9 cellular contexts compared by ENCODE assay signal in genomic region chr14:100056964-100057817, GRCh38. TPM values are rescaled to one million over a fixed set of nuclear protein-coding genes. Genes with fewer than 3 reads are reported as not detected.
A peak's percentile ranks its signal among the peaks of the same experiment; 100 is the strongest.
DNase-seq lines count a peak whose midpoint lies in the region; ATAC-seq, FAIRE-seq and TF ChIP-seq lines count a peak whose summit lies in the region.
"Had no signal": no experiment of that assay in that cellular context is flagged by ENCODE, and none has a peak within 500 bp of the region (broad histone marks: within the 10 kb centered on the region; RNA-seq: fewer than 3 reads in every experiment).

No MANE protein-coding gene starts in this region.

- no peak overlapping the region for H2AFZ ChIP-seq in K562 (ENCODE audit: low read depth, low read length)

- 71% methylated on average over 4 of the region's 4 CpGs for WGBS in K562 (ENCODE audit: insufficient coverage, low coverage, missing lambda C conversion rate)
- WGBS in lung, 2 donors = 77 to 80% methylated on average over 4 of the region's 4 CpGs

- 0 out of 3 replicates have a peak, but pooled peaks cover 5% of the 10 kb centered on the region for H3K79me2 ChIP-seq in K562 (ENCODE audit: control insufficient read depth, insufficient read depth, low read length)

- in situ Hi-C loops in K562 (cut with MboI) = no loop called here

- ATAC-seq in K562 = peak; percentile 84
- ATAC-seq in lung (ENCODE audit: insufficient read depth, low FRiP score) = no peak
- ATAC-seq in HG03175 (IDR thresholded peaks at IDR 0.05; ENCODE audit: unreplicated experiment) = no peak
- ATAC-seq in HG03097 (IDR thresholded peaks at IDR 0.05; ENCODE audit: low FRiP score, unreplicated experiment) = no peak

- no peaks in the 10 kb centered on the region for H4K20me1 ChIP-seq in K562 (replicated peaks; ENCODE audit: control insufficient read depth, insufficient read depth, low read length)

- no peak overlapping the region for H3K4me2 ChIP-seq in K562 (ENCODE audit: insufficient read depth, low read length)

- TF ChIP-seq EP300 in K562 (IDR thresholded peaks at IDR 0.05; ENCODE audit: low read length) = no peak

- H3K9me1 ChIP-seq in K562 (ENCODE audit: control insufficient read depth, insufficient read depth, low read length) = no peaks in the 10 kb centered on the region

- H3K4me1 ChIP-seq in K562 (replicated peaks in 1 of 2; ENCODE audit: control insufficient read depth in 2 of 2, insufficient read depth in 2 of 2, low read length in 2 of 2) = no peaks in the 10 kb centered on the region; a peak in 1 of 5 replicates
- peaks cover 0 to 4% of the 10 kb centered on the region in 2 donors for H3K4me1 ChIP-seq in lung (ENCODE audit: control insufficient read depth in 2 of 2, insufficient read depth in 2 of 2, low read length in 2 of 2)

- no peaks in the 10 kb centered on the region for H3K36me3 ChIP-seq in K562 (ENCODE audit: control insufficient read depth, insufficient read depth, low read length)
- H3K36me3 ChIP-seq in lung (ENCODE audit: control insufficient read depth in 2 of 2, insufficient read depth in 2 of 2, low read length in 2 of 2) = no peaks in the 10 kb centered on the region

- CTCF ChIA-PET in K562 (lab: Yijun Ruan, JAX; ENCODE audit: low intra/inter-chr PET ratio) = interaction anchor here (1.0 to 1.3 kb wide), 3 partner anchors 50 to 182 kb away, joined by 3 to 6 read pairs (median 4); no protein-coding TSS in a partner anchor

- peak; percentile 30 for DNase-seq in DMS 273 (lab: John Stamatoyannopoulos, UW; ENCODE audit: unreplicated experiment)
- no peak for DNase-seq in DMS 273 treated with DMSO at 0.1 percent for 48 hours (lab: John Stamatoyannopoulos, UW)
- DNase-seq in HPDE6-E6E7 (ENCODE audit: extremely low spot score) = peak; percentile 68
- DNase-seq in K562 (ENCODE audit: extremely low read depth in 1 of 4, low spot score in 3 of 4) = peak in 2 of 4 experiments; percentile 33 to 45
- no peak for DNase-seq in lung (ENCODE audit: low spot score)
- no peak for DNase-seq in head of caudate nucleus

- intact Hi-C loops in K562 (cut with micrococcal nuclease) = loop anchor here (1.0 kb wide), 1 partner anchor 51 kb away; no protein-coding TSS in a partner anchor
- intact Hi-C loops in head of caudate nucleus (cut with DNase I) = no loop called here

- H3K9me3 ChIP-seq in K562 (replicated peaks; ENCODE audit: control insufficient read depth, insufficient read depth, low read depth, low read length) (no peaks in the 10 kb centered on the region), lung (ENCODE audit: control insufficient read depth in 2 of 2, insufficient read depth in 1 of 2, low read length in 1 of 2) (no peaks in the 10 kb centered on the region)

- no TSS peak for BruUV-seq in K562 (replicated peaks; lab: Mats Ljungman, UMichigan)

- TF ChIP-seq CTCF in K562 (IDR thresholded peaks at IDR 0.05 in 2 of 3, conservative IDR thresholded peaks at IDR 0.05 in 1 of 3; ENCODE audit: insufficient read depth in 2 of 3, low read depth in 1 of 3, low read length in 3 of 3) (peak; percentile 23 to 48 (median 45); a peak in 4 of 6 replicates), lung (IDR thresholded peaks at IDR 0.05; ENCODE audit: control extremely low read depth, extremely low read depth) (peak; percentile 28)

- H3K27ac ChIP-seq in K562 (ENCODE audit: extremely low read depth, low read depth, low read length) (no peak overlapping the region), lung (ENCODE audit: low read depth in 1 of 2, low read length in 1 of 2) (no peak overlapping the region)

- TF ChIP-seq POLR2A in K562 (conservative IDR thresholded peaks at IDR 0.05) = no peak

- H3K27me3 ChIP-seq in K562 (ENCODE audit: control insufficient read depth in 2 of 2, insufficient read depth in 2 of 2, low read length in 2 of 2) (no peaks in the 10 kb centered on the region), lung (ENCODE audit: control insufficient read depth, insufficient read depth) (no peaks in the 10 kb centered on the region)

- no peak overlapping the region for H3K9ac ChIP-seq in K562 (ENCODE audit: insufficient read depth in 1 of 2, low read depth in 2 of 2, low read length in 2 of 2)

- no peak overlapping the region for H3K4me3 ChIP-seq in K562
- no peak overlapping the region for H3K4me3 ChIP-seq in lung

- peak; percentile 43 to 55 for TF ChIP-seq RAD21 in K562 (CRISPR knock-in tag; conservative IDR thresholded peaks at IDR 0.05 in 1 of 2, IDR thresholded peaks at IDR 0.05 in 1 of 2)

- POLR2A ChIA-PET in K562 (lab: Yijun Ruan, JAX) = interaction anchor here (1.5 kb wide), 1 partner anchor 16 kb away, joined by 3 read pairs; no protein-coding TSS in a partner anchor

- FAIRE-seq in K562 (lab: Jason Lieb, UNC) = peak; percentile 73
- FAIRE-seq: A204.1 had no signal

TF ChIP-seq in K562, 482 proteins besides CTCF, POLR2A, EP300 and RAD21:
- TF ChIP-seq SMAD3 (CRISPR knock-in tag; conservative IDR thresholded peaks at IDR 0.05) (no peak), HMGXB4 (CRISPR knock-in tag; IDR thresholded peaks at IDR 0.05) (no peak), ZNF3 (CRISPR knock-in tag; IDR thresholded peaks at IDR 0.05) (no peak), E2F6 (IDR thresholded peaks at IDR 0.05; ENCODE audit: borderline replicate concordance in 1 of 2, extremely low read depth in 1 of 2, insufficient read depth in 1 of 2, insufficient read length in 1 of 2, low read depth in 1 of 2, low read length in 1 of 2, poor library complexity in 1 of 2, severe bottlenecking in 1 of 2) (peak in 1 of 2 experiments; percentile 14), NFRKB (IDR thresholded peaks at IDR 0.05; ENCODE audit: low read depth) (no peak), TAF9B (IDR thresholded peaks at IDR 0.05; ENCODE audit: partially characterized antibody) (no peak)

RNA-seq across cellular contexts. Expression of gene EVL, which starts 8.0 kb away (rescaled TPM):
- 128 and 200 TPM in 2 replicates for total RNA-seq in K562 (2011; cell fraction: chromatin; rRNA removed; ENCODE audit: low replicate concordance)
- total RNA-seq in K562 (2011; cell fraction: nucleolus; rRNA removed) = 79.5 and 87.4 TPM in 2 replicates
- total RNA-seq in K562 (2011; cell fraction: nucleoplasm; rRNA removed) = 91.0 and 118 TPM in 2 replicates
- 23.9 and 26.3 TPM in 2 replicates for total RNA-seq in K562 (2014; rRNA removed)
- total RNA-seq in K562 (2014; rRNA removed; fragmentation: Illumina TruSeq; extraction: Trizol) = 15.6 and 17.6 TPM in 2 replicates
- 18.2 and 18.6 TPM in 2 replicates for total RNA-seq in K562 (2015; rRNA removed; fragmentation: Illumina TruSeq; extraction: Trizol)
- 39.3 and 43.4 TPM in 2 replicates for total RNA-seq in K562 (2021)
- 29.4 and 30.4 TPM in 2 replicates for polyA plus RNA-seq in K562 (2011; rRNA removed)
- polyA plus RNA-seq in K562 (2011; cell fraction: cytosol; rRNA removed) = 24.7 and 27.8 TPM in 2 replicates
- 87.8 and 114 TPM in 2 replicates for polyA plus RNA-seq in K562 (2011; cell fraction: nucleus; rRNA removed)
- polyA plus RNA-seq in K562 (2012) = 33.0 and 36.9 TPM in 2 replicates
- 35.0 and 36.1 TPM in 2 replicates for polyA plus RNA-seq in K562 (2014; fragmentation: Illumina TruSeq; extraction: Trizol)
- polyA plus RNA-seq in K562 (2014; fragmentation: Nextera tagmentation; extraction: Ambion mirVana) = 1 to 10 TPM; 2.9 to 4.0 TPM
- 28.9 and 30.8 TPM in 2 replicates for polyA plus RNA-seq in K562 (2014; rRNA removed)
- polyA minus RNA-seq in K562 (2011; rRNA and poly(A)+ RNA removed) = 23.0 and 23.4 TPM in 2 replicates
- polyA minus RNA-seq in K562 (2011; cell fraction: cytosol; rRNA and poly(A)+ RNA removed) = 16.3 and 18.9 TPM in 2 replicates
- 28.1 and 31.0 TPM in 2 replicates for polyA minus RNA-seq in K562 (2011; cell fraction: nucleus; rRNA and poly(A)+ RNA removed)
- total RNA-seq in lung = 10 to 100 TPM; 77.9 to 78.6 TPM
- 10 to 100 TPM; 54.5 to 99.9 TPM for polyA plus RNA-seq in lung

Comparison
In these comparisons a context has a peak if more than half of its experiments do, and no peak if none do; other contexts are left out.
1. DNase-seq: peak in DMS 273 (single experiment) and HPDE6-E6E7 (single experiment); none in DMS 273 treated with DMSO at 0.1 percent for 48 hours (single experiment), lung (single experiment) and head of caudate nucleus (0 of 42).